8 cellular contexts compared by ENCODE assay signal in the genomic region with DNA sequence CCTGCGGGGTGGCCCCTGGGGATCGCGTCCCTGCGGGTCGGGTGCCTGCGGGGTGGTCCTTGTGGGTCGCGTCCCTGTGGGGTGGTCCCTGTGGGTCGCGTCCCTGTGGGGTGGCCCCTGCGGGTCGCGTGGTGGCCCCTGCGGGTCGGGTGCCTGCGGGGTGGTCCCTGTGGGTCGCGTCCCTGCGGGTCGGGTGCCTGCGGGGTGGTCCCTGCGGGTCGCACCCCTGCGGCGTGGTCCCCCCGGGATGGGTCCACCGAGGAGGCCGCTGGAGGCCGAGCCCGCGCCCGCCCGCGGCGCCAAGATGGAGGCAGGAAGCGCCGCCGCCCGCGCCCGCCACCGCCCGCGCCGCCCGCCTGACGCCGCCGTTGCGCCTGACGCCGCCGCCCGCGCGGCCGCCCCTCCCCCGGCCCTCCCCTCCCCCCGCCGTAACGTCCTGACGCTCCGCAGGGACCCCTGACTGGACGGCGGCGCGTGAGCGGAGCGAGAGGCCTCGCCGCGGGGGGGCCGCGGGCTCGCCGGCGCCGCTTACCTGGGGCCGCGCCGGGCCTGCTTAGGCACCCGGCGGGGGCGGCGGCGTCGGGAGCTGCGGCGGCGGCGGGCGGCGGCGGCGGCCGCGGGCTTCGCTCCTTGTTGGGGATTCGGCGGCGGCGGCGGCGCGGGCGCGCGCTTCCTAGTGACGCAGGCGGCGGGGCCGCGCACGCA. TPM values are rescaled to one million over a fixed set of nuclear protein-coding genes. Genes with fewer than 3 reads are reported as not detected.
A peak's percentile ranks its signal among the peaks of the same experiment; 100 is the strongest.
DNase-seq lines count a peak whose midpoint lies in the region; ATAC-seq, FAIRE-seq and TF ChIP-seq lines count a peak whose summit lies in the region.

TSS of gene GMEB2 (minus strand) at position 678 of the 705 bp plus-strand sequence. CDS start 7,704 bp downstream, outside the sequence.

- BruUV-seq in A673 (replicated peaks; lab: Mats Ljungman, UMichigan), result no TSS peak

- TF ChIP-seq RAD21 in H1 (IDR thresholded peaks at IDR 0.05 in 1 of 2, conservative IDR thresholded peaks at IDR 0.05 in 1 of 2; ENCODE audit: low read depth in 2 of 2, low read length in 2 of 2), result no peak

- CTCF ChIA-PET in A673 (lab: Charles Lee) (interaction anchor here (0.6 kb wide), 1 partner anchor 50 kb away, joined by 6 read pairs; no protein-coding TSS in a partner anchor), H1 (lab: Charles Lee; ENCODE audit: partially characterized antibody) (interaction anchor here (1.0 to 3.1 kb wide), 2 partner anchors 10 to 12 kb away, joined by 4 to 11 read pairs; no protein-coding TSS in a partner anchor)

- peaks cover 10% of the 10 kb centered on the region; the same call in 1 of the 2 replicates for H3K23me2 ChIP-seq in H1 (ENCODE audit: low read depth, low read length)

- peak within 1 kb of the TSS; percentile 86 to 100 for H3K4me2 ChIP-seq in H1 (ENCODE audit: insufficient read depth in 1 of 2, low read depth in 2 of 2, low read length in 2 of 2)
- H3K4me2 ChIP-seq in mesendoderm (ENCODE audit: low read length), result peak within 1 kb of the TSS; percentile 81

- H3K79me1 ChIP-seq in H1 (ENCODE audit: low read depth, low read length) (peaks cover 7% of the 10 kb centered on the region), mesendoderm (ENCODE audit: low read length) (peaks cover 8% of the 10 kb centered on the region)

- no peak within 1 kb of the TSS for H2BK20ac ChIP-seq in H1 (ENCODE audit: low read length)

- H3K4ac ChIP-seq in H1 (replicated peaks; ENCODE audit: insufficient read length, low read depth, low read length) (no peak within 1 kb of the TSS), mesendoderm (ENCODE audit: low read depth, low read length) (peak within 1 kb of the TSS; percentile 92)

- H3K14ac ChIP-seq in H1 (ENCODE audit: insufficient read length), result no peak within 1 kb of the TSS

- H2BK15ac ChIP-seq in H1 (ENCODE audit: low read length) (peak within 1 kb of the TSS; percentile 46; the same call in 1 of the 2 replicates), mesendoderm (replicated peaks; ENCODE audit: low read depth) (no peak within 1 kb of the TSS)

- H2AFZ ChIP-seq in H1 (ENCODE audit: low read length), result 0 out of 2 replicates have a peak within 1 kb of the TSS, but pooled peaks have one; percentile 85

- H3K56ac ChIP-seq in H1 (replicated peaks; ENCODE audit: insufficient read length, low read depth, low read length), result no peak within 1 kb of the TSS
- H3K56ac ChIP-seq in mesendoderm (ENCODE audit: low read length), result peak within 1 kb of the TSS; percentile 99

- H4K5ac ChIP-seq in H1 (ENCODE audit: insufficient read length, low read depth, low read length) (peak within 1 kb of the TSS; percentile 86), mesendoderm (ENCODE audit: low read length) (no peak within 1 kb of the TSS)

- peaks cover 8% of the 10 kb centered on the region for H3K4me1 ChIP-seq in A673 (ENCODE audit: insufficient read depth, low read length, poor library complexity, severe bottlenecking)
- H3K4me1 ChIP-seq in H1 (replicated peaks in 1 of 4; ENCODE audit: control insufficient read depth in 3 of 4, insufficient read depth in 4 of 4, low read length in 3 of 4), result peaks cover 0 to 3% (median under 1%) of the 10 kb centered on the region in 4 experiments; a peak in 3 of 7 replicates
- no peaks in the 10 kb centered on the region for H3K4me1 ChIP-seq in mesendoderm (ENCODE audit: control insufficient read depth, low read depth, low read length)

- H2BK5ac ChIP-seq in H1 (ENCODE audit: low read depth, low read length) (peak within 1 kb of the TSS; percentile 85; the same call in 1 of the 2 replicates), mesendoderm (ENCODE audit: low read length) (no peak within 1 kb of the TSS)

- H3K23ac ChIP-seq in H1 (ENCODE audit: insufficient read length), result no peak within 1 kb of the TSS
- peak within 1 kb of the TSS; percentile 98 for H3K23ac ChIP-seq in mesendoderm (ENCODE audit: low read length)

- 1% methylated on average over 41 of the region's 114 CpGs; no CpG with 5 or more reads in 1 of the 2 experiments for WGBS in H1 (ENCODE audit: extremely low coverage in 1 of 2, insufficient coverage in 1 of 2, insufficient read length in 1 of 2, insufficient replicate concordance in 2 of 2, low coverage in 1 of 2, low lambda C conversion rate in 2 of 2, missing lambda C conversion rate in 1 of 2), 2 experiments
- WGBS in mesendoderm (ENCODE audit: extremely low coverage, insufficient coverage, low lambda C conversion rate), result no CpG with 5 or more reads among the region's 114 CpGs

- intact Hi-C loops in A673 (cut with micrococcal nuclease; ENCODE audit: unreplicated experiment), result no loop called here

- H3K9ac ChIP-seq in H1 (replicated peaks in 1 of 4; ENCODE audit: extremely low read depth in 1 of 4, low read depth in 3 of 4, low read length in 3 of 4), result peak within 1 kb of the TSS; percentile 49 to 86 (median 75)
- peak within 1 kb of the TSS; percentile 97 for H3K9ac ChIP-seq in mesendoderm (ENCODE audit: low read length)

- H2AK5ac ChIP-seq in H1 (ENCODE audit: low read depth, low read length), result no peak within 1 kb of the TSS
- no peak within 1 kb of the TSS for H2AK5ac ChIP-seq in mesendoderm (ENCODE audit: low read length)

- H4K91ac ChIP-seq in H1 (replicated peaks; ENCODE audit: insufficient read length, low read length), result peak within 1 kb of the TSS; percentile 91

- ATAC-seq in GM18519 (IDR thresholded peaks at IDR 0.05; ENCODE audit: low FRiP score, unreplicated experiment) (peak; percentile 23), HG03039 (IDR thresholded peaks at IDR 0.05; ENCODE audit: unreplicated experiment) (peak; percentile 40)

- H3K18ac ChIP-seq in H1 (ENCODE audit: extremely low read depth, low read length), result peak within 1 kb of the TSS; percentile 83
- peak within 1 kb of the TSS; percentile 96 for H3K18ac ChIP-seq in mesendoderm (ENCODE audit: low read length)

- H3K36me3 ChIP-seq in A673 (ENCODE audit: insufficient read depth, low read length, poor library complexity, severe bottlenecking) (no peaks in the 10 kb centered on the region), H1 (ENCODE audit: control insufficient read depth in 2 of 4, insufficient read depth in 4 of 4, low read length in 3 of 4) (no peaks in the 10 kb centered on the region), mesendoderm (ENCODE audit: control insufficient read depth, insufficient read depth, low read length) (no peaks in the 10 kb centered on the region)

- peak; percentile 58 to 77; a peak in 1 of 3 replicates for TF ChIP-seq POLR2A in H1 (IDR thresholded peaks at IDR 0.05; ENCODE audit: control extremely low read depth in 1 of 2, low read depth in 2 of 2, low read length in 2 of 2)

- H3K27ac ChIP-seq in A673 (ENCODE audit: low read depth, low read length, poor library complexity, severe bottlenecking) (peak within 1 kb of the TSS; percentile 97), H1 (ENCODE audit: low read depth, low read length) (peak within 1 kb of the TSS; percentile 94), mesendoderm (ENCODE audit: low read depth, low read length) (peak within 1 kb of the TSS; percentile 93)

- no peak for FAIRE-seq in H1 (lab: Jason Lieb, UNC)

- H3K4me3 ChIP-seq in A673 (ENCODE audit: low read depth, low read length, poor library complexity, severe bottlenecking) (peak within 1 kb of the TSS; percentile 73), H1 (ENCODE audit: extremely low read depth in 1 of 4, insufficient read depth in 2 of 4, low read depth in 3 of 4, low read length in 4 of 4) (peak within 1 kb of the TSS; percentile 75 to 99 (median 92)), mesendoderm (ENCODE audit: low read length) (peak within 1 kb of the TSS; percentile 76)

- no peaks in the 10 kb centered on the region for H4K20me1 ChIP-seq in H1 (replicated peaks in 1 of 2; ENCODE audit: control insufficient read depth in 1 of 2, insufficient read depth in 2 of 2, low read length in 2 of 2)

- H3K27me3 ChIP-seq in A673 (replicated peaks; ENCODE audit: insufficient read depth, low read depth, low read length, poor library complexity), result no peaks in the 10 kb centered on the region
- no peaks in the 10 kb centered on the region for H3K27me3 ChIP-seq in H1 (replicated peaks in 1 of 4; ENCODE audit: control insufficient read depth in 3 of 4, extremely low read depth in 1 of 4, insufficient read depth in 3 of 4, low read length in 3 of 4)
- H3K27me3 ChIP-seq in mesendoderm (ENCODE audit: insufficient read depth, low read length, poor library complexity), result no peaks in the 10 kb centered on the region

- TF ChIP-seq EP300 in H1 (IDR thresholded peaks at IDR 0.05; ENCODE audit: borderline replicate concordance in 1 of 2, low read depth in 2 of 2, low read length in 2 of 2), result no peak

- H2BK120ac ChIP-seq in H1 (replicated peaks; ENCODE audit: low read depth, low read length), result no peak within 1 kb of the TSS
- H2BK120ac ChIP-seq in mesendoderm (ENCODE audit: low read depth, low read length), result no peak within 1 kb of the TSS

- TF ChIP-seq CTCF in A673 (conservative IDR thresholded peaks at IDR 0.05; ENCODE audit: low read depth, low read length), result no peak
- no peak for TF ChIP-seq CTCF in H1 (IDR thresholded peaks at IDR 0.05; ENCODE audit: control extremely low read depth in 1 of 3, insufficient read depth in 1 of 3, low read depth in 1 of 3, low read length in 3 of 3)

- H3K79me2 ChIP-seq in H1 (ENCODE audit: control insufficient read depth in 1 of 2, insufficient read depth in 2 of 2, low read length in 2 of 2) (peaks cover 0 to 32% of the 10 kb centered on the region in 2 experiments; a peak in 2 of 4 replicates), mesendoderm (ENCODE audit: control insufficient read depth, insufficient read depth, low read length) (peaks cover 15% of the 10 kb centered on the region)

- POLR2A ChIA-PET in A673 (lab: Charles Lee; ENCODE audit: low non-redundant PET), result no interaction called here
- POLR2A ChIA-PET in H1 (lab: Charles Lee; ENCODE audit: partially characterized antibody), result interaction anchor here (0.7 to 1.7 kb wide), 12 partner anchors 9 to 330 kb away, joined by 3 to 12 read pairs (median 3); partner anchors contain the start of genes HELZ2, STMN3 and UCKL1

- H3K9me3 ChIP-seq in A673 (ENCODE audit: low read depth, low read length, poor library complexity, severe bottlenecking) (no peaks in the 10 kb centered on the region), H1 (ENCODE audit: insufficient read depth in 2 of 2, low read depth in 1 of 2, low read length in 1 of 2) (no peaks in the 10 kb centered on the region)

- H2BK12ac ChIP-seq in H1 (ENCODE audit: low read depth, low read length), result peak within 1 kb of the TSS; percentile 50; the same call in 1 of the 2 replicates

- DNase-seq in A673 (ENCODE audit: low spot score) (peak; percentile 83), NCI-H345 treated with DMSO at 0.1 percent for 48 hours (lab: John Stamatoyannopoulos, UW; ENCODE audit: unreplicated experiment) (peak; percentile 91), H1 (ENCODE audit: low read depth in 1 of 2, low spot score in 2 of 2) (peak in 1 of 2 experiments; percentile 58), mesendoderm (no peak)
- DNase-seq in activated CD4-positive, alpha-beta T cell treated with anti-CD3 and anti-CD28 coated beads, Interleukin-2, amount 50 U/mL, for 1 hour, result peak; percentile 58
- peak; percentile 61 to 70 for DNase-seq in stimulated activated CD8-positive, alpha-beta memory T cell treated with anti-CD3 and anti-CD28 coated beads, Interleukin-2, amount 100 ng/mL, for 48 hours (ENCODE audit: low read depth in 2 of 2)

- peak within 1 kb of the TSS; percentile 92 for H4K8ac ChIP-seq in H1 (ENCODE audit: extremely low read depth, insufficient read depth, low read length)
- H4K8ac ChIP-seq in mesendoderm (ENCODE audit: low read depth, low read length), result peak within 1 kb of the TSS; percentile 91

RNA-seq across cellular contexts. Expression of gene GMEB2, which starts in this region (rescaled TPM):
- 12.8 and 14.2 TPM in 2 replicates for total RNA-seq in A673 (2021)
- total RNA-seq in H1 (2021; fragmentation: NEBNext Ultra II Directional; extraction: Animal tissue kit (Norgen Biotek cat#: 25700)), result 12.9 and 14.2 TPM in 2 replicates
- polyA plus RNA-seq in H1 (2011; rRNA removed), result 14.2 and 19.1 TPM in 2 replicates
- 11.7 TPM for polyA plus RNA-seq in H1 (2011; cell fraction: cytosol; rRNA removed)
- 19.6 TPM for polyA plus RNA-seq in H1 (2011; cell fraction: nucleus; rRNA removed)
- polyA plus RNA-seq in H1 (2012, experiment 1 of 2), result 8.1 to 13.0 TPM (median 12.1 TPM) in 4 replicates
- 11.4 TPM for polyA plus RNA-seq in H1 (2012, experiment 2 of 2)
- 8.3 TPM for polyA plus RNA-seq in H1 (2013, experiment 1 of 2)
- 8.1 TPM for polyA plus RNA-seq in H1 (2013, experiment 2 of 2)
- 7.5 TPM in 2 replicates for polyA minus RNA-seq in H1 (2011; rRNA and poly(A)+ RNA removed)
- polyA minus RNA-seq in H1 (2011; cell fraction: cytosol; rRNA and poly(A)+ RNA removed), result 8.1 TPM
- 6.3 TPM for polyA minus RNA-seq in H1 (2011; cell fraction: nucleus; rRNA and poly(A)+ RNA removed)
- polyA plus RNA-seq in mesendoderm (2013, experiment 1 of 2), result 12.5 TPM
- polyA plus RNA-seq in mesendoderm (2013, experiment 2 of 2), result 11.8 TPM
